Comparison of ENCODE assay signal across 18 cellular contexts in the genomic region with DNA sequence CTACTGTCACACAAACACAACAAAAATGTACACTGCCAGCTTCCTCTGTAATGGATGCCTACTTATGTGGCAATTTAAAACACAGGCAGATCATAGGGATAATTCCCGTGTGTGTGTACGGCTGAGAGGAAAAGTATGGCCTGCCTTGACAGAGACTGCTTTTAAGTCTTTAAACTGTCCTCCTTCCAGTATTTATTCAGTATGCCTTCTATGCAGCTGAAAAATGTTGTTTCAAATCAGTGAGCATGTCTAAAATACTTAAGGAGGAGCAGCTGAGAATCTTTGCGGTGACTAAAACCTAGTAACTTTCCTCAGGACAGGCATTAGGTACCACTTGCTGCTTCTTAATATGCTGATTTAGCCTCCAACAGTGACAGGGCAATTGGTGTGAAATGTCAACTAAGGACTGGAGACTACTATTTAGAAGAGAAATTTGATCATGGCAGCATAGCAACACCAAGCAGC.
A peak's percentile ranks its signal among the peaks of the same experiment; 100 is the strongest.
DNase-seq lines count a peak whose midpoint lies in the region; ATAC-seq and TF ChIP-seq lines count a peak whose summit lies in the region.
"Had no signal": no experiment of that assay in that cellular context is flagged by ENCODE, and none has a peak within 500 bp of the region (broad histone marks: within the 10 kb centered on the region; RNA-seq: fewer than 3 reads in every experiment).

No MANE protein-coding gene starts in this region.

- no peak overlapping the region for H3K4me3 ChIP-seq in IMR-90 (ENCODE audit: insufficient read depth, low read depth, low read length)
- no peak overlapping the region for H3K4me3 ChIP-seq in rectal smooth muscle tissue (ENCODE audit: low read length)
- H3K4me3 ChIP-seq: tibial nerve had no signal

- no peak overlapping the region for H3K23ac ChIP-seq in IMR-90 (ENCODE audit: low read depth, low read length)

- H4K8ac ChIP-seq in IMR-90 (ENCODE audit: low read depth in 2 of 2, low read length in 2 of 2) = no peak overlapping the region

- H2AFZ ChIP-seq in IMR-90 (replicated peaks; ENCODE audit: low read length, poor library complexity) = no peak overlapping the region

- H3K9me1 ChIP-seq in IMR-90 (ENCODE audit: insufficient read depth, low read length) = peaks cover 3% of the 10 kb centered on the region; the same call in 1 of the 2 replicates

- in situ Hi-C loops in IMR-90 (cut with MboI; ENCODE audit: low sequenced_read_pairs) = no loop called here

- no peak overlapping the region for H3K9ac ChIP-seq in IMR-90 (ENCODE audit: low read depth, low read length)
- no peak overlapping the region for H3K9ac ChIP-seq in rectal smooth muscle tissue (ENCODE audit: low read length)
- H3K9ac ChIP-seq: KMS-11 had no signal

- H3K27ac ChIP-seq in IMR-90 (ENCODE audit: insufficient read depth, low read length) (no peak overlapping the region), rectal smooth muscle tissue (ENCODE audit: low read depth, low read length) (peak overlapping the region; percentile 50)
- H3K27ac ChIP-seq: KMS-11, tibial nerve had no signal

- H3K18ac ChIP-seq in IMR-90 (ENCODE audit: low read depth, low read length) = no peak overlapping the region

- no peak overlapping the region for H2BK5ac ChIP-seq in IMR-90 (ENCODE audit: low read depth, low read length, poor library complexity, severe bottlenecking)

- no peak for ATAC-seq in IMR-90 (ENCODE audit: low read depth)
- ATAC-seq: effector memory CD8-positive, alpha-beta T cell; Panc1; T-helper 17 cell had no signal

- H3K56ac ChIP-seq in IMR-90 (ENCODE audit: extremely low read depth, insufficient read depth, low read length) = no peak overlapping the region

- H3K9me3 ChIP-seq in IMR-90 (ENCODE audit: control insufficient read depth, insufficient read depth, low read length) = no peaks in the 10 kb centered on the region
- H3K9me3 ChIP-seq: tibial nerve had no signal

- no peak overlapping the region for H2BK15ac ChIP-seq in IMR-90 (ENCODE audit: low read depth, low read length)

- no peak overlapping the region for H4K5ac ChIP-seq in IMR-90 (ENCODE audit: low read depth, low read length)

- CTCF ChIA-PET in IMR-90 (lab: Yijun Ruan, JAX) = no interaction called here

- H2AK5ac ChIP-seq in IMR-90 (ENCODE audit: low read depth, low read length) = no peak overlapping the region

- no peak for TF ChIP-seq RAD21 in IMR-90 (IDR thresholded peaks at IDR 0.05; ENCODE audit: low read length)

- BruUV-seq in IMR-90 (replicated peaks; lab: Mats Ljungman, UMichigan) = no TSS peak

- H3K4me1 ChIP-seq in IMR-90 (ENCODE audit: control insufficient read depth, insufficient read depth, low read length) = peaks cover 3% of the 10 kb centered on the region; the same call in 1 of the 2 replicates
- H3K4me1 ChIP-seq in rectal smooth muscle tissue (ENCODE audit: control insufficient read depth, insufficient read depth, low read length) = peaks cover 7% of the 10 kb centered on the region
- H3K4me1 ChIP-seq: tibial nerve had no signal

- 80% methylated on average over 1 of the region's 3 CpGs; no CpG with 5 or more reads in 1 of the 2 experiments for WGBS in IMR-90 (ENCODE audit: extremely low coverage in 2 of 2, insufficient read length in 1 of 2), 2 experiments

- H4K91ac ChIP-seq in IMR-90 (ENCODE audit: insufficient read depth, low read depth, low read length) = no peak overlapping the region

- POLR2A ChIA-PET in IMR-90 (lab: Charles Lee; ENCODE audit: unreplicated experiment) = no interaction called here

- no peak overlapping the region for H2BK20ac ChIP-seq in IMR-90 (ENCODE audit: low read depth, low read length)

- DNase-seq in IMR-90 (no peak), NCI-H2227 treated with DMSO at 0.1 percent for 48 hours (lab: John Stamatoyannopoulos, UW) (peak; percentile 97), iPS-NIHi7 (ENCODE audit: extremely low spot score) (peak; percentile 10), DMS153 (lab: John Stamatoyannopoulos, UW) (no peak), NCI-H1105 treated with DMSO at 0.1 percent for 48 hours (lab: John Stamatoyannopoulos, UW) (no peak), NOMO-1 (lab: John Stamatoyannopoulos, UW; ENCODE audit: unreplicated experiment in 2 of 2) (no peak)
- DNase-seq in stimulated activated CD4-positive, alpha-beta T cell treated with anti-CD3 and anti-CD28 coated beads, Interleukin-4, amount 100 ng/mL, for 1 hour = no peak
- DNase-seq: activated CD4-positive, alpha-beta T cell treated with anti-CD3 and anti-CD28 coated beads, Interleukin-2, amount 50 U/mL, for 1 hour; CD4-positive, alpha-beta memory T cell; cerebellar nuclear complex; effector memory CD8-positive, alpha-beta T cell; head of caudate nucleus; stimulated activated naive CD4-positive, alpha-beta T cell; T-helper 17 cell had no signal

- H3K4me2 ChIP-seq in IMR-90 (ENCODE audit: low read depth, low read length) = no peak overlapping the region
- H3K4me2 ChIP-seq: KMS-11 had no signal

- H2AK9ac ChIP-seq in IMR-90 (replicated peaks; ENCODE audit: low read depth, low read length, poor library complexity) = no peak overlapping the region

- H3K36me3 ChIP-seq in IMR-90 (ENCODE audit: control insufficient read depth, insufficient read depth, low read length) (no peaks in the 10 kb centered on the region), rectal smooth muscle tissue (ENCODE audit: control insufficient read depth, insufficient read depth, low read length) (no peaks in the 10 kb centered on the region)
- H3K36me3 ChIP-seq: tibial nerve had no signal

- H4K20me1 ChIP-seq in IMR-90 (ENCODE audit: insufficient read depth, low read length) = no peaks in the 10 kb centered on the region

- no peak overlapping the region for H2BK120ac ChIP-seq in IMR-90 (ENCODE audit: low read depth, low read length)

- H3K79me1 ChIP-seq in IMR-90 (ENCODE audit: low read depth in 1 of 2, low read length in 2 of 2) = peaks cover 2 to 17% of the 10 kb centered on the region in 2 experiments; a peak in 3 of 4 replicates

- TF ChIP-seq CTCF in IMR-90 (conservative IDR thresholded peaks at IDR 0.05; ENCODE audit: low read depth, low read length) = no peak

- no peak for TF ChIP-seq POLR2A in IMR-90 (IDR thresholded peaks at IDR 0.05; ENCODE audit: low read depth, low read length)

- dilution Hi-C loops in IMR-90 (cut with HindIII; ENCODE audit: low sequenced_read_pairs, unreplicated experiment) = no loop called here

- H3K27me3 ChIP-seq in IMR-90 (ENCODE audit: control insufficient read depth, insufficient read depth, low read length) (no peaks in the 10 kb centered on the region), rectal smooth muscle tissue (ENCODE audit: control insufficient read depth, insufficient read depth, low read length) (no peaks in the 10 kb centered on the region)
- H3K27me3 ChIP-seq: tibial nerve had no signal

- H3K14ac ChIP-seq in IMR-90 (replicated peaks; ENCODE audit: low read depth, low read length) = peak overlapping the region; percentile 52; the same call in 1 of the 2 replicates

- intact Hi-C loops in IMR-90 (cut with micrococcal nuclease) = no loop called here

- no peak overlapping the region for H3K4ac ChIP-seq in IMR-90 (ENCODE audit: low read depth, low read length)

TF ChIP-seq in IMR-90, 13 proteins besides CTCF, POLR2A, EP300 and RAD21:
- TF ChIP-seq BHLHE40 (IDR thresholded peaks at IDR 0.05; ENCODE audit: low read depth, low read length) = no peak
- no peak for TF ChIP-seq MAZ (IDR thresholded peaks at IDR 0.05; ENCODE audit: borderline replicate concordance, low read depth, low read length)
- no peak for TF ChIP-seq RCOR1 (IDR thresholded peaks at IDR 0.05; ENCODE audit: insufficient replicate concordance, low read length)
- TF ChIP-seq, protein P1, sequence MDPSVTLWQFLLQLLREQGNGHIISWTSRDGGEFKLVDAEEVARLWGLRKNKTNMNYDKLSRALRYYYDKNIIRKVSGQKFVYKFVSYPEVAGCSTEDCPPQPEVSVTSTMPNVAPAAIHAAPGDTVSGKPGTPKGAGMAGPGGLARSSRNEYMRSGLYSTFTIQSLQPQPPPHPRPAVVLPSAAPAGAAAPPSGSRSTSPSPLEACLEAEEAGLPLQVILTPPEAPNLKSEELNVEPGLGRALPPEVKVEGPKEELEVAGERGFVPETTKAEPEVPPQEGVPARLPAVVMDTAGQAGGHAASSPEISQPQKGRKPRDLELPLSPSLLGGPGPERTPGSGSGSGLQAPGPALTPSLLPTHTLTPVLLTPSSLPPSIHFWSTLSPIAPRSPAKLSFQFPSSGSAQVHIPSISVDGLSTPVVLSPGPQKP (IDR thresholded peaks at IDR 0.05; ENCODE audit: borderline replicate concordance, low read depth, low read length) = no peak
- TF ChIP-seq CHD1 (IDR thresholded peaks at IDR 0.05; ENCODE audit: low read depth, low read length) = no peak
- TF ChIP-seq RFX5 (IDR thresholded peaks at IDR 0.05; ENCODE audit: low read depth, low read length) = no peak
- no peak for TF ChIP-seq CEBPB (IDR thresholded peaks at IDR 0.05; ENCODE audit: low read depth, low read length)
- no peak for TF ChIP-seq MAFK (IDR thresholded peaks at IDR 0.05; ENCODE audit: low read depth, low read length)
- TF ChIP-seq SMC3 (IDR thresholded peaks at IDR 0.05; ENCODE audit: low read depth, low read length) = no peak
- no peak for TF ChIP-seq MXI1 (IDR thresholded peaks at IDR 0.05; ENCODE audit: borderline replicate concordance, low read depth, low read length)
- no peak for TF ChIP-seq NFE2L2 (IDR thresholded peaks at IDR 0.05; ENCODE audit: low read depth, low read length)
- no peak for TF ChIP-seq FOS (IDR thresholded peaks at IDR 0.05; ENCODE audit: low read depth, low read length)
- TF ChIP-seq, protein P2, sequence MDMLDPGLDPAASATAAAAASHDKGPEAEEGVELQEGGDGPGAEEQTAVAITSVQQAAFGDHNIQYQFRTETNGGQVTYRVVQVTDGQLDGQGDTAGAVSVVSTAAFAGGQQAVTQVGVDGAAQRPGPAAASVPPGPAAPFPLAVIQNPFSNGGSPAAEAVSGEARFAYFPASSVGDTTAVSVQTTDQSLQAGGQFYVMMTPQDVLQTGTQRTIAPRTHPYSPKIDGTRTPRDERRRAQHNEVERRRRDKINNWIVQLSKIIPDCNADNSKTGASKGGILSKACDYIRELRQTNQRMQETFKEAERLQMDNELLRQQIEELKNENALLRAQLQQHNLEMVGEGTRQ (IDR thresholded peaks at IDR 0.05; ENCODE audit: low read depth, low read length) = no peak

Comparison
In these comparisons a context has a peak if more than half of its experiments do, and no peak if none do; other contexts are left out.
1. DNase-seq: peak in NCI-H2227 treated with DMSO at 0.1 percent for 48 hours (single experiment) and iPS-NIHi7 (single experiment); none in IMR-90 (single experiment), DMS153 (single experiment), NCI-H1105 treated with DMSO at 0.1 percent for 48 hours (single experiment), stimulated activated CD4-positive, alpha-beta T cell treated with anti-CD3 and anti-CD28 coated beads, Interleukin-4, amount 100 ng/mL, for 1 hour (single experiment) and NOMO-1 (0 of 2).